In the genomic region with DNA sequence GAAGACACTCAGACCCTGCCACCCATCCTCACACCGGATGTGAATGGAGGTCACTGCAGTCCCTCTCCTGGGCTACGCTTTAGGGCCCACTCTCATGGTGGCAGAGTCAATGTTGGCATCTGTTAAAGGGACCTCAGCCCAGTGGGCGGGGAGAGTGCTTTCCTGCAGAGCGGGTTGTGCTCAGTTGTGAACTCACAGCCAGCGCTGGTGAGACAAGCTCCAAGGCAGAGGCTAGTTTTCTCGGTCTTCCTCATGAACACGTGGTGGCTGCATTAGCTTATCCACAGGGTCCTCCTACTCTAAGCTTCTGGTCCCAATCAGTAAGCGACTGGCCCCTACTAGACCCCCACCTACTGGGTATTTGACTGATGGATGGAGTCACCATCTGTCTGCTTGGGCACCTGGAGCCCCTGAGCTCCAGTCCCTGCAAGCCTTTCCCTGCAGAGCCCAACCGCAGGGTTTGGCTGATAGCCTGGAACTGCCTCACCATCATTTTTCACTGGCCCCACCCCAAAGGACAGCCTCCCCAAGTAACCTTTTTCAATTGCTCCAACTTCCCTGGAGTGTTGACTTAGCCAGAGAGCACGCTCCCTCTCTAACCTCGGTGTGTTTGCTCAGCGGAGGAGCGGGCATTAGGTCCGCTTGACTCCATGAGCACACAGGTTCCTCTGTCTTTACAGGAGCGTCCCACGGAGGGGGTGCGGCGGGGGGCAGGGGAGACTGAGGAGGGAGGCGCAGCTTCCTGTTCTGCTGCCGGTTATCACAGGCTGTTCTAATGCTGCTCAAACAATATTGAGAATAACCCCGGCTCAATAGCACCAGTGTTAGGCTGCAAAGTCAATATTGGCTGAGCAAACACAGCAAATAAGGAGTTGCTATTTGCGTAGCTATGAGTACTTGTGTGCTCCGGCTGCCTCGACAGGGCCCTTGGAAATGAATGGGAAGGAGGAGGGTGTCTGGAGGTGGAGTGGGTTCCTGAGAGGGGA, we compare ENCODE assay signal across 1 cellular context.
TF ChIP-seq lines count a peak whose summit lies in the region.

No MANE protein-coding gene starts in this region.

TF ChIP-seq in HepG2, 621 proteins besides CTCF, POLR2A, EP300 and RAD21 (continued from another document and continues in another):
- TF ChIP-seq, protein P1, sequence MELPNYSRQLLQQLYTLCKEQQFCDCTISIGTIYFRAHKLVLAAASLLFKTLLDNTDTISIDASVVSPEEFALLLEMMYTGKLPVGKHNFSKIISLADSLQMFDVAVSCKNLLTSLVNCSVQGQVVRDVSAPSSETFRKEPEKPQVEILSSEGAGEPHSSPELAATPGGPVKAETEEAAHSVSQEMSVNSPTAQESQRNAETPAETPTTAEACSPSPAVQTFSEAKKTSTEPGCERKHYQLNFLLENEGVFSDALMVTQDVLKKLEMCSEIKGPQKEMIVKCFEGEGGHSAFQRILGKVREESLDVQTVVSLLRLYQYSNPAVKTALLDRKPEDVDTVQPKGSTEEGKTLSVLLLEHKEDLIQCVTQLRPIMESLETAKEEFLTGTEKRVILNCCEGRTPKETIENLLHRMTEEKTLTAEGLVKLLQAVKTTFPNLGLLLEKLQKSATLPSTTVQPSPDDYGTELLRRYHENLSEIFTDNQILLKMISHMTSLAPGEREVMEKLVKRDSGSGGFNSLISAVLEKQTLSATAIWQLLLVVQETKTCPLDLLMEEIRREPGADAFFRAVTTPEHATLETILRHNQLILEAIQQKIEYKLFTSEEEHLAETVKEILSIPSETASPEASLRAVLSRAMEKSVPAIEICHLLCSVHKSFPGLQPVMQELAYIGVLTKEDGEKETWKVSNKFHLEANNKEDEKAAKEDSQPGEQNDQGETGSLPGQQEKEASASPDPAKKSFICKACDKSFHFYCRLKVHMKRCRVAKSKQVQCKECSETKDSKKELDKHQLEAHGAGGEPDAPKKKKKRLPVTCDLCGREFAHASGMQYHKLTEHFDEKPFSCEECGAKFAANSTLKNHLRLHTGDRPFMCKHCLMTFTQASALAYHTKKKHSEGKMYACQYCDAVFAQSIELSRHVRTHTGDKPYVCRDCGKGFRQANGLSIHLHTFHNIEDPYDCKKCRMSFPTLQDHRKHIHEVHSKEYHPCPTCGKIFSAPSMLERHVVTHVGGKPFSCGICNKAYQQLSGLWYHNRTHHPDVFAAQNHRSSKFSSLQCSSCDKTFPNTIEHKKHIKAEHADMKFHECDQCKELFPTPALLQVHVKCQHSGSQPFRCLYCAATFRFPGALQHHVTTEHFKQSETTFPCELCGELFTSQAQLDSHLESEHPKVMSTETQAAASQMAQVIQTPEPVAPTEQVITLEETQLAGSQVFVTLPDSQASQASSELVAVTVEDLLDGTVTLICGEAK (IDR thresholded peaks at IDR 0.05): no peak
- TF ChIP-seq, protein P1 (CRISPR knock-in tag; IDR thresholded peaks at IDR 0.05): peak; percentile 66; the same call in 1 of the 2 replicates
- 0 out of 2 replicates have a peak, but pooled peaks have one; percentile 13 for TF ChIP-seq ZNF605 (CRISPR knock-in tag; IDR thresholded peaks at IDR 0.05)
- TF ChIP-seq, protein P2, sequence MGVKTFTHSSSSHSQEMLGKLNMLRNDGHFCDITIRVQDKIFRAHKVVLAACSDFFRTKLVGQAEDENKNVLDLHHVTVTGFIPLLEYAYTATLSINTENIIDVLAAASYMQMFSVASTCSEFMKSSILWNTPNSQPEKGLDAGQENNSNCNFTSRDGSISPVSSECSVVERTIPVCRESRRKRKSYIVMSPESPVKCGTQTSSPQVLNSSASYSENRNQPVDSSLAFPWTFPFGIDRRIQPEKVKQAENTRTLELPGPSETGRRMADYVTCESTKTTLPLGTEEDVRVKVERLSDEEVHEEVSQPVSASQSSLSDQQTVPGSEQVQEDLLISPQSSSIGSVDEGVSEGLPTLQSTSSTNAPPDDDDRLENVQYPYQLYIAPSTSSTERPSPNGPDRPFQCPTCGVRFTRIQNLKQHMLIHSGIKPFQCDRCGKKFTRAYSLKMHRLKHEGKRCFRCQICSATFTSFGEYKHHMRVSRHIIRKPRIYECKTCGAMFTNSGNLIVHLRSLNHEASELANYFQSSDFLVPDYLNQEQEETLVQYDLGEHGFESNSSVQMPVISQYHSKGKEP (CRISPR knock-in tag; IDR thresholded peaks at IDR 0.05): no peak
- TF ChIP-seq ONECUT2 (CRISPR knock-in tag; IDR thresholded peaks at IDR 0.05): peak; percentile 75
- 0 out of 2 replicates have a peak, but pooled peaks have one; percentile 46 for TF ChIP-seq MTF2 (CRISPR knock-in tag; IDR thresholded peaks at IDR 0.05; ENCODE audit: borderline replicate concordance)
- TF ChIP-seq, protein P3, sequence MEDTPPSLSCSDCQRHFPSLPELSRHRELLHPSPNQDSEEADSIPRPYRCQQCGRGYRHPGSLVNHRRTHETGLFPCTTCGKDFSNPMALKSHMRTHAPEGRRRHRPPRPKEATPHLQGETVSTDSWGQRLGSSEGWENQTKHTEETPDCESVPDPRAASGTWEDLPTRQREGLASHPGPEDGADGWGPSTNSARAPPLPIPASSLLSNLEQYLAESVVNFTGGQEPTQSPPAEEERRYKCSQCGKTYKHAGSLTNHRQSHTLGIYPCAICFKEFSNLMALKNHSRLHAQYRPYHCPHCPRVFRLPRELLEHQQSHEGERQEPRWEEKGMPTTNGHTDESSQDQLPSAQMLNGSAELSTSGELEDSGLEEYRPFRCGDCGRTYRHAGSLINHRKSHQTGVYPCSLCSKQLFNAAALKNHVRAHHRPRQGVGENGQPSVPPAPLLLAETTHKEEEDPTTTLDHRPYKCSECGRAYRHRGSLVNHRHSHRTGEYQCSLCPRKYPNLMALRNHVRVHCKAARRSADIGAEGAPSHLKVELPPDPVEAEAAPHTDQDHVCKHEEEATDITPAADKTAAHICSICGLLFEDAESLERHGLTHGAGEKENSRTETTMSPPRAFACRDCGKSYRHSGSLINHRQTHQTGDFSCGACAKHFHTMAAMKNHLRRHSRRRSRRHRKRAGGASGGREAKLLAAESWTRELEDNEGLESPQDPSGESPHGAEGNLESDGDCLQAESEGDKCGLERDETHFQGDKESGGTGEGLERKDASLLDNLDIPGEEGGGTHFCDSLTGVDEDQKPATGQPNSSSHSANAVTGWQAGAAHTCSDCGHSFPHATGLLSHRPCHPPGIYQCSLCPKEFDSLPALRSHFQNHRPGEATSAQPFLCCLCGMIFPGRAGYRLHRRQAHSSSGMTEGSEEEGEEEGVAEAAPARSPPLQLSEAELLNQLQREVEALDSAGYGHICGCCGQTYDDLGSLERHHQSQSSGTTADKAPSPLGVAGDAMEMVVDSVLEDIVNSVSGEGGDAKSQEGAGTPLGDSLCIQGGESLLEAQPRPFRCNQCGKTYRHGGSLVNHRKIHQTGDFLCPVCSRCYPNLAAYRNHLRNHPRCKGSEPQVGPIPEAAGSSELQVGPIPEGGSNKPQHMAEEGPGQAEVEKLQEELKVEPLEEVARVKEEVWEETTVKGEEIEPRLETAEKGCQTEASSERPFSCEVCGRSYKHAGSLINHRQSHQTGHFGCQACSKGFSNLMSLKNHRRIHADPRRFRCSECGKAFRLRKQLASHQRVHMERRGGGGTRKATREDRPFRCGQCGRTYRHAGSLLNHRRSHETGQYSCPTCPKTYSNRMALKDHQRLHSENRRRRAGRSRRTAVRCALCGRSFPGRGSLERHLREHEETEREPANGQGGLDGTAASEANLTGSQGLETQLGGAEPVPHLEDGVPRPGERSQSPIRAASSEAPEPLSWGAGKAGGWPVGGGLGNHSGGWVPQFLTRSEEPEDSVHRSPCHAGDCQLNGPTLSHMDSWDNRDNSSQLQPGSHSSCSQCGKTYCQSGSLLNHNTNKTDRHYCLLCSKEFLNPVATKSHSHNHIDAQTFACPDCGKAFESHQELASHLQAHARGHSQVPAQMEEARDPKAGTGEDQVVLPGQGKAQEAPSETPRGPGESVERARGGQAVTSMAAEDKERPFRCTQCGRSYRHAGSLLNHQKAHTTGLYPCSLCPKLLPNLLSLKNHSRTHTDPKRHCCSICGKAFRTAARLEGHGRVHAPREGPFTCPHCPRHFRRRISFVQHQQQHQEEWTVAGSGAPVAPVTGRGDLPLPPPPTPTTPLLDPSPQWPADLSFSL (CRISPR knock-in tag; IDR thresholded peaks at IDR 0.05): no peak
- peak; percentile 95 for TF ChIP-seq STAT5B (CRISPR knock-in tag; IDR thresholded peaks at IDR 0.05)
- TF ChIP-seq NR2C2 (CRISPR knock-in tag; IDR thresholded peaks at IDR 0.05; ENCODE audit: borderline replicate concordance): peak; percentile 77
- TF ChIP-seq, protein P4, sequence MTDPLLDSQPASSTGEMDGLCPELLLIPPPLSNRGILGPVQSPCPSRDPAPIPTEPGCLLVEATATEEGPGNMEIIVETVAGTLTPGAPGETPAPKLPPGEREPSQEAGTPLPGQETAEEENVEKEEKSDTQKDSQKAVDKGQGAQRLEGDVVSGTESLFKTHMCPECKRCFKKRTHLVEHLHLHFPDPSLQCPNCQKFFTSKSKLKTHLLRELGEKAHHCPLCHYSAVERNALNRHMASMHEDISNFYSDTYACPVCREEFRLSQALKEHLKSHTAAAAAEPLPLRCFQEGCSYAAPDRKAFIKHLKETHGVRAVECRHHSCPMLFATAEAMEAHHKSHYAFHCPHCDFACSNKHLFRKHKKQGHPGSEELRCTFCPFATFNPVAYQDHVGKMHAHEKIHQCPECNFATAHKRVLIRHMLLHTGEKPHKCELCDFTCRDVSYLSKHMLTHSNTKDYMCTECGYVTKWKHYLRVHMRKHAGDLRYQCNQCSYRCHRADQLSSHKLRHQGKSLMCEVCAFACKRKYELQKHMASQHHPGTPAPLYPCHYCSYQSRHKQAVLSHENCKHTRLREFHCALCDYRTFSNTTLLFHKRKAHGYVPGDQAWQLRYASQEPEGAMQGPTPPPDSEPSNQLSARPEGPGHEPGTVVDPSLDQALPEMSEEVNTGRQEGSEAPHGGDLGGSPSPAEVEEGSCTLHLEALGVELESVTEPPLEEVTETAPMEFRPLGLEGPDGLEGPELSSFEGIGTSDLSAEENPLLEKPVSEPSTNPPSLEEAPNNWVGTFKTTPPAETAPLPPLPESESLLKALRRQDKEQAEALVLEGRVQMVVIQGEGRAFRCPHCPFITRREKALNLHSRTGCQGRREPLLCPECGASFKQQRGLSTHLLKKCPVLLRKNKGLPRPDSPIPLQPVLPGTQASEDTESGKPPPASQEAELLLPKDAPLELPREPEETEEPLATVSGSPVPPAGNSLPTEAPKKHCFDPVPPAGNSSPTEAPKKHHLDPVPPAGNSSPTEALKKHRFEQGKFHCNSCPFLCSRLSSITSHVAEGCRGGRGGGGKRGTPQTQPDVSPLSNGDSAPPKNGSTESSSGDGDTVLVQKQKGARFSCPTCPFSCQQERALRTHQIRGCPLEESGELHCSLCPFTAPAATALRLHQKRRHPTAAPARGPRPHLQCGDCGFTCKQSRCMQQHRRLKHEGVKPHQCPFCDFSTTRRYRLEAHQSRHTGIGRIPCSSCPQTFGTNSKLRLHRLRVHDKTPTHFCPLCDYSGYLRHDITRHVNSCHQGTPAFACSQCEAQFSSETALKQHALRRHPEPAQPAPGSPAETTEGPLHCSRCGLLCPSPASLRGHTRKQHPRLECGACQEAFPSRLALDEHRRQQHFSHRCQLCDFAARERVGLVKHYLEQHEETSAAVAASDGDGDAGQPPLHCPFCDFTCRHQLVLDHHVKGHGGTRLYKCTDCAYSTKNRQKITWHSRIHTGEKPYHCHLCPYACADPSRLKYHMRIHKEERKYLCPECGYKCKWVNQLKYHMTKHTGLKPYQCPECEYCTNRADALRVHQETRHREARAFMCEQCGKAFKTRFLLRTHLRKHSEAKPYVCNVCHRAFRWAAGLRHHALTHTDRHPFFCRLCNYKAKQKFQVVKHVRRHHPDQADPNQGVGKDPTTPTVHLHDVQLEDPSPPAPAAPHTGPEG (CRISPR knock-in tag; IDR thresholded peaks at IDR 0.05): peak; percentile 74; the same call in 1 of the 2 replicates
- peak; percentile 97 for TF ChIP-seq GFI1 (CRISPR knock-in tag; IDR thresholded peaks at IDR 0.05; ENCODE audit: borderline replicate concordance)
- TF ChIP-seq, protein P5, sequence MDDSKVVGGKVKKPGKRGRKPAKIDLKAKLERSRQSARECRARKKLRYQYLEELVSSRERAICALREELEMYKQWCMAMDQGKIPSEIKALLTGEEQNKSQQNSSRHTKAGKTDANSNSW (CRISPR knock-in tag; IDR thresholded peaks at IDR 0.05; ENCODE audit: borderline replicate concordance): no peak
- peak; percentile 100 for TF ChIP-seq FOXA1 (IDR thresholded peaks at IDR 0.05)
- TF ChIP-seq FOXA1 (CRISPR knock-in tag; IDR thresholded peaks at IDR 0.05): peak; percentile 100
- TF ChIP-seq, protein P6, sequence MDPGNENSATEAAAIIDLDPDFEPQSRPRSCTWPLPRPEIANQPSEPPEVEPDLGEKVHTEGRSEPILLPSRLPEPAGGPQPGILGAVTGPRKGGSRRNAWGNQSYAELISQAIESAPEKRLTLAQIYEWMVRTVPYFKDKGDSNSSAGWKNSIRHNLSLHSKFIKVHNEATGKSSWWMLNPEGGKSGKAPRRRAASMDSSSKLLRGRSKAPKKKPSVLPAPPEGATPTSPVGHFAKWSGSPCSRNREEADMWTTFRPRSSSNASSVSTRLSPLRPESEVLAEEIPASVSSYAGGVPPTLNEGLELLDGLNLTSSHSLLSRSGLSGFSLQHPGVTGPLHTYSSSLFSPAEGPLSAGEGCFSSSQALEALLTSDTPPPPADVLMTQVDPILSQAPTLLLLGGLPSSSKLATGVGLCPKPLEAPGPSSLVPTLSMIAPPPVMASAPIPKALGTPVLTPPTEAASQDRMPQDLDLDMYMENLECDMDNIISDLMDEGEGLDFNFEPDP (CRISPR knock-in tag; conservative IDR thresholded peaks at IDR 0.05): peak; percentile 99
- TF ChIP-seq ZNF468 (CRISPR knock-in tag; IDR thresholded peaks at IDR 0.05): 0 out of 2 replicates have a peak, but pooled peaks have one; percentile 36
